ENCODE assay signal across 12 cellular contexts in genomic region chr3:43345877-43346276, GRCh38. TPM values are rescaled to one million over a fixed set of nuclear protein-coding genes. Genes with fewer than 3 reads are reported as not detected.
DNase-seq lines count a peak whose midpoint lies in the region; ATAC-seq lines count a peak whose summit lies in the region.
"Had no signal": no experiment of that assay in that cellular context is flagged by ENCODE, and none has a peak within 500 bp of the region (broad histone marks: within the 10 kb centered on the region; RNA-seq: fewer than 3 reads in every experiment).

No MANE protein-coding gene starts in this region.

- peak overlapping the region; percentile 43 for H3K4me3 Mint-ChIP-seq in activated CD8-positive, alpha-beta T cell treated with anti-CD3 and anti-CD28 coated beads, Interleukin-2, amount 10 ng/mL, durations not matched to agents 7 days and 5 days

- ATAC-seq in activated CD8-positive, alpha-beta T cell treated with anti-CD3 and anti-CD28 coated beads, Interleukin-2, amount 10 ng/mL, durations not matched to agents 7 days and 5 days = peak; percentile 56
- ATAC-seq in HG03571 (IDR thresholded peaks at IDR 0.05; ENCODE audit: unreplicated experiment) (no peak), HG02763 (IDR thresholded peaks at IDR 0.05; ENCODE audit: unreplicated experiment) (no peak)

- peaks cover 77% of the 10 kb centered on the region for H3K4me1 Mint-ChIP-seq in activated CD8-positive, alpha-beta T cell treated with anti-CD3 and anti-CD28 coated beads, Interleukin-2, amount 10 ng/mL, durations not matched to agents 7 days and 5 days (ENCODE audit: low read depth)

- CTCF ChIA-PET in activated CD8-positive, alpha-beta T cell treated with anti-CD3 and anti-CD28 coated beads, Interleukin-2, amount 10 ng/mL, durations not matched to agents 7 days and 5 days (lab: Charles Lee) = interaction anchor here (0.6 to 4.5 kb wide), 17 partner anchors 10 to 185 kb away, joined by 3 to 28 read pairs (median 6); partner anchors contain the start of gene SNRK

- H3K36me3 Mint-ChIP-seq in activated CD8-positive, alpha-beta T cell treated with anti-CD3 and anti-CD28 coated beads, Interleukin-2, amount 10 ng/mL, durations not matched to agents 7 days and 5 days (ENCODE audit: low read depth) = peaks cover 93% of the 10 kb centered on the region

- POLR2A ChIA-PET in activated CD8-positive, alpha-beta T cell treated with anti-CD3 and anti-CD28 coated beads, Interleukin-2, amount 10 ng/mL, durations not matched to agents 7 days and 5 days (lab: Charles Lee) = interaction anchor here (0.6 to 4.1 kb wide), 6 partner anchors 9 to 166 kb away, joined by 3 to 29 read pairs (median 6); partner anchors contain the start of gene SNRK

- peaks cover 2% of the 10 kb centered on the region for H3K9me3 Mint-ChIP-seq in activated CD8-positive, alpha-beta T cell treated with anti-CD3 and anti-CD28 coated beads, Interleukin-2, amount 10 ng/mL, durations not matched to agents 7 days and 5 days (ENCODE audit: insufficient read depth)

- H3K27me3 Mint-ChIP-seq in activated CD8-positive, alpha-beta T cell treated with anti-CD3 and anti-CD28 coated beads, Interleukin-2, amount 10 ng/mL, durations not matched to agents 7 days and 5 days (ENCODE audit: low read depth) = no peaks in the 10 kb centered on the region

- peak overlapping the region; percentile 97 for H3K27ac Mint-ChIP-seq in activated CD8-positive, alpha-beta T cell treated with anti-CD3 and anti-CD28 coated beads, Interleukin-2, amount 10 ng/mL, durations not matched to agents 7 days and 5 days

- DNase-seq in AG08395 (ENCODE audit: low spot score) (peak; percentile 68), EH (ENCODE audit: low read depth) (peak; percentile 73), kidney tubule cell (ENCODE audit: low spot score) (peak; percentile 51), ecto neural progenitor cell (ENCODE audit: low spot score) (no peak), RKO (ENCODE audit: low spot score) (no peak)
- DNase-seq in activated CD8-positive, alpha-beta T cell treated with anti-CD3 and anti-CD28 coated beads, Interleukin-2, amount 10 ng/mL, durations not matched to agents 7 days and 5 days = peak; percentile 55
- DNase-seq: Calu3, caudate nucleus, NCI-H524 treated with DMSO at 0.1 percent for 48 hours, occipital lobe had no signal

RNA-seq across cellular contexts. Expression of gene SNRK, which starts 59.5 kb away (rescaled TPM):
- total RNA-seq in activated CD8-positive, alpha-beta T cell treated with anti-CD3 and anti-CD28 coated beads, Interleukin-2, amount 10 ng/mL, durations not matched to agents 7 days and 5 days = 10 to 100 TPM; 55.5 to 55.7 TPM

Comparison
In these comparisons a context has a peak if more than half of its experiments do, and no peak if none do; other contexts are left out.
1. DNase-seq: peak in AG08395 (single experiment), EH (single experiment), activated CD8-positive, alpha-beta T cell treated with anti-CD3 and anti-CD28 coated beads, Interleukin-2, amount 10 ng/mL, durations not matched to agents 7 days and 5 days (single experiment) and kidney tubule cell (single experiment); none in ecto neural progenitor cell (single experiment) and RKO (single experiment).